ENCODE assay signal across 8 cellular contexts in the genomic region with DNA sequence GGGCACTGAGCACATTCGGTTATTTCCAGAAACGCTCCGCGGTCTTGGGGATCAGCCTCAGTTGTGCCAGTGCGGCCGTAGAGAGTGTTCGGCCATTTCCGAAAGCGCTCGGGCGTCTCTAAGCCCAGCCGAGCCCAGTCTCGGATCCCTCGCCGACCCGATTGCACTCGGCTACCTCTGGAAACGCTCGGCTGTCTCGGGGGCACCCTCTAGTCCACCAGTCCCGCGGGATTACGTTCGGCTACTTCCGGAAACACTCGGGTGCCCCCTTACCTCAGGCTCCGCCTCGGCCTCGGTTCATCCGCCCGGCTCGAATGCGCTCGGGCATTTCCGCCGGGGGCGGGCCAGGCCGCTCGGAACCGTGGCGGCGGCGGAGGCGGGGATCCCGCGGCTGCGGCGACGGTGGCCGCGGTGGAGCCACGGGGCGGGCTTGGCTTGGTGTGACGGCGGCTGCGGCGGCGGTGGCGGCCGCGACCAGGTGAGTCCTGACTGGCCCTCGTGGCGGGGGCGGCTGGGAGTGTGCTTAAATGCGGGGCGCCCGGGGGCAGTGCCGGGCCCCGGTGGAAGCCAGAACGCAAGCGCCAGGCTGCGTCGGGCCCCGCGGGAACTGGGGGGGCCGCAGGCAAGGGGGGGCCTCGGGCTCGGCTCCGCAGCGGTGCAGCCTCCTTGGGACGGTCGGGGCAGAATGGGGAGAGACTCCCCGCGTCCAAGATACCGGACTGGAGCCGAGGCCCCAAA. TPM values are rescaled to one million over a fixed set of nuclear protein-coding genes. Genes with fewer than 3 reads are reported as not detected.
DNase-seq lines count a peak whose midpoint lies in the region; ATAC-seq, FAIRE-seq and TF ChIP-seq lines count a peak whose summit lies in the region.

PIK3R2 (plus strand) TSS at position 347 of the 738 bp plus-strand sequence. CDS start 2,717 bp downstream, outside the sequence.

- H3K9me3 ChIP-seq in iPS-20b (ENCODE audit: insufficient read depth, low read depth, low read length) (no peaks in the 10 kb centered on the region), skeletal muscle tissue (ENCODE audit: control insufficient read depth in 3 of 3, low read length in 3 of 3) (no peaks in the 10 kb centered on the region)

- no peak for TF ChIP-seq CTCF in WTC11 (IDR thresholded peaks at IDR 0.05)
- TF ChIP-seq CTCF in bronchial epithelial cell (IDR thresholded peaks at IDR 0.05; ENCODE audit: insufficient read depth, low read length, severe bottlenecking), result no peak

- FAIRE-seq in bronchial epithelial cell (lab: Jason Lieb, UNC), result no peak

- H3K4me3 Mint-ChIP-seq in WTC11, result peak within 1 kb of the TSS; percentile 84

- peak; percentile 100 for DNase-seq in AG08395 (ENCODE audit: low spot score)
- DNase-seq in NCI-H345 (lab: John Stamatoyannopoulos, UW), result peak; percentile 98
- DNase-seq in WTC11 (ENCODE audit: low spot score), result peak; percentile 100
- peak; percentile 93 for DNase-seq in bronchial epithelial cell (ENCODE audit: low read depth)

- H3K9ac ChIP-seq in iPS-20b (ENCODE audit: low read depth, low read length), result peak within 1 kb of the TSS; percentile 92
- H3K9ac ChIP-seq in skeletal muscle tissue (ENCODE audit: low read depth in 1 of 3, low read length in 3 of 3), result peak within 1 kb of the TSS; percentile 91 to 97 (median 97)

- no peaks in the 10 kb centered on the region for H3K9me3 Mint-ChIP-seq in WTC11

- H3K4me3 ChIP-seq in bronchial epithelial cell (ENCODE audit: low read depth, low read length), result peak within 1 kb of the TSS; percentile 96
- peak within 1 kb of the TSS; percentile 76 for H3K4me3 ChIP-seq in iPS-20b (ENCODE audit: low read length)
- peak within 1 kb of the TSS; percentile 74 to 90 (median 87) for H3K4me3 ChIP-seq in skeletal muscle tissue (ENCODE audit: low read length in 3 of 3)

- peak within 1 kb of the TSS; percentile 31 for H3K27ac ChIP-seq in iPS-20b (ENCODE audit: low read length)
- H3K27ac ChIP-seq in skeletal muscle tissue (ENCODE audit: low read depth, low read length), result peak within 1 kb of the TSS; percentile 91

- no peaks in the 10 kb centered on the region for H3K36me3 ChIP-seq in bronchial epithelial cell (ENCODE audit: control insufficient read depth, insufficient read depth, low read length)
- peaks cover 10% of the 10 kb centered on the region; the same call in 1 of the 2 replicates for H3K36me3 ChIP-seq in iPS-20b (ENCODE audit: insufficient read depth, low read depth, low read length)
- peaks cover 0 to 9% (median 9%) of the 10 kb centered on the region in 3 donors for H3K36me3 ChIP-seq in skeletal muscle tissue (ENCODE audit: control insufficient read depth in 3 of 3, insufficient read depth in 3 of 3, low read length in 3 of 3)

- peaks cover 3% of the 10 kb centered on the region; the same call in 1 of the 2 replicates for H3K4me1 ChIP-seq in iPS-20b (ENCODE audit: insufficient read depth, low read length)
- peaks cover 47 to 59% (median 51%) of the 10 kb centered on the region in 3 donors for H3K4me1 ChIP-seq in skeletal muscle tissue (ENCODE audit: control insufficient read depth in 3 of 3, insufficient read depth in 3 of 3, low read length in 3 of 3)

- no peaks in the 10 kb centered on the region for H3K27me3 Mint-ChIP-seq in WTC11 (ENCODE audit: low read depth)

- H3K4me1 Mint-ChIP-seq in WTC11, result peaks cover 28% of the 10 kb centered on the region

- CTCF ChIA-PET in WTC11 (lab: Charles Lee), result interaction anchor here (0.7 to 2.6 kb wide), 17 partner anchors 8 to 221 kb away, joined by 3 to 31 read pairs (median 4); partner anchors contain the start of genes LSM4, MPV17L2 and RAB3A

- H3K27me3 ChIP-seq in bronchial epithelial cell (ENCODE audit: control insufficient read depth, insufficient read depth, low read length), result no peaks in the 10 kb centered on the region
- H3K27me3 ChIP-seq in iPS-20b (ENCODE audit: insufficient read depth, low read length), result no peaks in the 10 kb centered on the region
- H3K27me3 ChIP-seq in skeletal muscle tissue (ENCODE audit: control insufficient read depth in 3 of 3, insufficient read depth in 3 of 3, low read length in 3 of 3), result no peaks in the 10 kb centered on the region

- H3K27ac Mint-ChIP-seq in WTC11, result peak within 1 kb of the TSS; percentile 98

- ATAC-seq in GM19025 (IDR thresholded peaks at IDR 0.05; ENCODE audit: low read depth, unreplicated experiment) (peak; percentile 68), HG03280 (IDR thresholded peaks at IDR 0.05; ENCODE audit: unreplicated experiment) (peak; percentile 75), WTC11 (peak; percentile 91)

- POLR2A ChIA-PET in WTC11 (lab: Charles Lee), result no interaction called here

- H3K36me3 Mint-ChIP-seq in WTC11, result peaks cover 5% of the 10 kb centered on the region; the same call in 1 of the 2 replicates

TF ChIP-seq in WTC11, 78 proteins besides CTCF, POLR2A, EP300 and RAD21 (continues in another document):
- no peak for TF ChIP-seq SMAD3 (CRISPR knock-in tag; IDR thresholded peaks at IDR 0.05; ENCODE audit: borderline replicate concordance)
- TF ChIP-seq FOXP4 (CRISPR knock-in tag; IDR thresholded peaks at IDR 0.05), result 0 out of 2 replicates have a peak, but pooled peaks have one; percentile 2
- TF ChIP-seq, protein P1, sequence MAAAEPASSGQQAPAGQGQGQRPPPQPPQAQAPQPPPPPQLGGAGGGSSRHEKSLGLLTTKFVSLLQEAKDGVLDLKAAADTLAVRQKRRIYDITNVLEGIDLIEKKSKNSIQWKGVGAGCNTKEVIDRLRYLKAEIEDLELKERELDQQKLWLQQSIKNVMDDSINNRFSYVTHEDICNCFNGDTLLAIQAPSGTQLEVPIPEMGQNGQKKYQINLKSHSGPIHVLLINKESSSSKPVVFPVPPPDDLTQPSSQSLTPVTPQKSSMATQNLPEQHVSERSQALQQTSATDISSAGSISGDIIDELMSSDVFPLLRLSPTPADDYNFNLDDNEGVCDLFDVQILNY (CRISPR knock-in tag; IDR thresholded peaks at IDR 0.05), result peak; percentile 34; the same call in 1 of the 2 replicates
- peak; percentile 57; the same call in 1 of the 2 replicates for TF ChIP-seq MYBL2 (CRISPR knock-in tag; IDR thresholded peaks at IDR 0.05)
- TF ChIP-seq ZBTB21 (CRISPR knock-in tag; IDR thresholded peaks at IDR 0.05; ENCODE audit: borderline replicate concordance), result no peak
- 0 out of 2 replicates have a peak, but pooled peaks have one; percentile 14 for TF ChIP-seq TP53 (CRISPR knock-in tag; IDR thresholded peaks at IDR 0.05)
- TF ChIP-seq, protein P2, sequence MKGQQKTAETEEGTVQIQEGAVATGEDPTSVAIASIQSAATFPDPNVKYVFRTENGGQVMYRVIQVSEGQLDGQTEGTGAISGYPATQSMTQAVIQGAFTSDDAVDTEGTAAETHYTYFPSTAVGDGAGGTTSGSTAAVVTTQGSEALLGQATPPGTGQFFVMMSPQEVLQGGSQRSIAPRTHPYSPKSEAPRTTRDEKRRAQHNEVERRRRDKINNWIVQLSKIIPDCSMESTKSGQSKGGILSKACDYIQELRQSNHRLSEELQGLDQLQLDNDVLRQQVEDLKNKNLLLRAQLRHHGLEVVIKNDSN (CRISPR knock-in tag; IDR thresholded peaks at IDR 0.05), result no peak
- no peak for TF ChIP-seq ZNF232 (CRISPR knock-in tag; IDR thresholded peaks at IDR 0.05)
- TF ChIP-seq, protein P3, sequence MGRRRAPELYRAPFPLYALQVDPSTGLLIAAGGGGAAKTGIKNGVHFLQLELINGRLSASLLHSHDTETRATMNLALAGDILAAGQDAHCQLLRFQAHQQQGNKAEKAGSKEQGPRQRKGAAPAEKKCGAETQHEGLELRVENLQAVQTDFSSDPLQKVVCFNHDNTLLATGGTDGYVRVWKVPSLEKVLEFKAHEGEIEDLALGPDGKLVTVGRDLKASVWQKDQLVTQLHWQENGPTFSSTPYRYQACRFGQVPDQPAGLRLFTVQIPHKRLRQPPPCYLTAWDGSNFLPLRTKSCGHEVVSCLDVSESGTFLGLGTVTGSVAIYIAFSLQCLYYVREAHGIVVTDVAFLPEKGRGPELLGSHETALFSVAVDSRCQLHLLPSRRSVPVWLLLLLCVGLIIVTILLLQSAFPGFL (CRISPR knock-in tag; IDR thresholded peaks at IDR 0.05; ENCODE audit: borderline replicate concordance), result no peak
- TF ChIP-seq SP1 (CRISPR knock-in tag; conservative IDR thresholded peaks at IDR 0.05), result peak; percentile 76
- TF ChIP-seq MLX (CRISPR knock-in tag; IDR thresholded peaks at IDR 0.05), result no peak
- TF ChIP-seq, protein P4, sequence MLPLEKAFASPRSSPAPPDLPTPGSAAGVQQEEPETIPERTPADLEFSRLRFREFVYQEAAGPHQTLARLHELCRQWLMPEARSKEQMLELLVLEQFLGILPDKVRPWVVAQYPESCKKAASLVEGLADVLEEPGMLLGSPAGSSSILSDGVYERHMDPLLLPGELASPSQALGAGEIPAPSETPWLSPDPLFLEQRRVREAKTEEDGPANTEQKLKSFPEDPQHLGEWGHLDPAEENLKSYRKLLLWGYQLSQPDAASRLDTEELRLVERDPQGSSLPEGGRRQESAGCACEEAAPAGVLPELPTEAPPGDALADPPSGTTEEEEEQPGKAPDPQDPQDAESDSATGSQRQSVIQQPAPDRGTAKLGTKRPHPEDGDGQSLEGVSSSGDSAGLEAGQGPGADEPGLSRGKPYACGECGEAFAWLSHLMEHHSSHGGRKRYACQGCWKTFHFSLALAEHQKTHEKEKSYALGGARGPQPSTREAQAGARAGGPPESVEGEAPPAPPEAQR (CRISPR knock-in tag; IDR thresholded peaks at IDR 0.05), result no peak

RNA-seq across cellular contexts. Expression of gene PIK3R2, which starts in this region (rescaled TPM):
- total RNA-seq in WTC11 (2021) (51.9 to 56.9 TPM (median 53.8 TPM) in 3 replicates), bronchial epithelial cell (2.6 and 4.0 TPM in 2 replicates), skeletal muscle tissue (11.5 TPM)

Comparison
In these comparisons a context has a peak if more than half of its experiments do, and no peak if none do; other contexts are left out.
1. Peak in every context shown above with its lines: DNase-seq, ATAC-seq, H3K4me3 ChIP-seq and H3K27ac ChIP-seq.